ENCODE assay signal across 8 cellular contexts in genomic region chr11:15101072-15101701, GRCh38. TPM values are rescaled to one million over a fixed set of nuclear protein-coding genes. Genes with fewer than 3 reads are reported as not detected.
A peak's percentile ranks its signal among the peaks of the same experiment; 100 is the strongest.
DNase-seq lines count a peak whose midpoint lies in the region; ATAC-seq lines count a peak whose summit lies in the region.

No MANE protein-coding gene starts in this region.

- H3K27ac ChIP-seq in SJSA1 = no peak overlapping the region

- H3K36me3 ChIP-seq in SJSA1 = no peaks in the 10 kb centered on the region

- H3K9me3 ChIP-seq in SJSA1 (replicated peaks) = no peaks in the 10 kb centered on the region; the same call in 1 of the 2 replicates

- H3K4me3 ChIP-seq in SJSA1 = no peak overlapping the region

- peaks cover 10% of the 10 kb centered on the region for H3K4me1 ChIP-seq in SJSA1 (replicated peaks)

- peak; percentile 82 for DNase-seq in ELR (ENCODE audit: low read depth)
- DNase-seq in KG1 (lab: John Stamatoyannopoulos, UW) = peak; percentile 21
- DNase-seq in SJSA1 (ENCODE audit: low read depth in 1 of 2, low spot score in 2 of 2) = peak; percentile 63 to 75
- DNase-seq in activated naive CD8-positive, alpha-beta T cell treated with anti-CD3 and anti-CD28 coated beads, Interleukin-2, amount 50 U/mL, for 16 hours (ENCODE audit: low read depth, low spot score) = peak; percentile 9
- peak; percentile 52 for DNase-seq in left cardiac atrium
- peak; percentile 45 for DNase-seq in putamen (ENCODE audit: low spot score)

- peaks cover 8% of the 10 kb centered on the region; the same call in 1 of the 2 replicates for H3K27me3 ChIP-seq in SJSA1 (replicated peaks)

- peak; percentile 89 for ATAC-seq in GM21529 (IDR thresholded peaks at IDR 0.05; ENCODE audit: unreplicated experiment)
- ATAC-seq in left cardiac atrium = peak; percentile 76 to 86
- no peak for ATAC-seq in GM19324 (IDR thresholded peaks at IDR 0.05; ENCODE audit: low FRiP score, unreplicated experiment)

- intact Hi-C loops in left cardiac atrium (cut with DNase I) = loop anchor here (1.0 to 5.0 kb wide), 2 partner anchors 106 to 107 kb away; no protein-coding TSS in a partner anchor

RNA-seq across cellular contexts. Expression of gene INSC, which starts 13.5 kb away (rescaled TPM):
- 0.26 TPM in 1 of 2 replicates, not detected in the other for total RNA-seq in SJSA1 (2014; rRNA removed; shearing (Covaris generic))
- total RNA-seq in left cardiac atrium = under 1 TPM; 0.41 to 0.92 TPM

RNA-seq across cellular contexts. Expression of gene CALCB, which starts 27.8 kb away (rescaled TPM):
- total RNA-seq in SJSA1 (2014; rRNA removed; shearing (Covaris generic)) = not detected in 2 replicates
- not detected for total RNA-seq in left cardiac atrium

Comparison
In these comparisons a context has a peak if more than half of its experiments do, and no peak if none do; other contexts are left out.
1. DNase-seq: peak in every context shown above with its lines; median percentile 82 in ELR; 69 in SJSA1; 52 in left cardiac atrium; 45 in putamen; 21 in KG1; 9 in activated naive CD8-positive, alpha-beta T cell treated with anti-CD3 and anti-CD28 coated beads, Interleukin-2, amount 50 U/mL, for 16 hours.